In the genomic region with DNA sequence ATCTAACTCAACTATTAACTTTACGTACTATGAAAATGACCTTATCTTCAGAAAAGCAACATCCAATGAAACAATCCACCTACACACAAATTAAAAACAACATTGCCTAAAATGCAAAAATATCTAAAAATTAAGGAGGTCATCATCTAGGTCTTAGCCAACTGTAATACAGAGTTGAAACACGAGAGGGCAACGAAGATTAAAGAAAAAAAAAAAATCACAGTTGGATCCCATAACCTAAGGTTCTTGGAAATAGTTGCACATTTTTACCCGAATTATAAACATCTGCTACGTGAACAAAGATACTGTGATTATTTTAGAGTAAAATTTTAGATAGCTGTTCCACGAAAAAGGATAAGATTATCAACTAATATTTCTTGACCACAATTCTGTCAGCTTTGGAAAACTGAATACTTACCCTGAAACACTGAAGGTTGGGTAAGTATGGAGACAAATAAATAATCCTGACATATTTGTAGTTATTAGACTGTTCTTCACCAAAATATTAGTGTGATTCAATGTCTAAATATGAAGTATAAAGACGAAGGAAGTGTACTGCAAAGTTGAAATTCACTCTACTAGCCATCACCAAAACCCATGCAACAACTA, we compare ENCODE assay signal across 8 cellular contexts.
DNase-seq lines count a peak whose midpoint lies in the region; ATAC-seq, FAIRE-seq and TF ChIP-seq lines count a peak whose summit lies in the region.

No MANE protein-coding gene starts in this region.

- H3K27ac ChIP-seq in A549 (no peak overlapping the region), prostate gland (no peak overlapping the region)

- TF ChIP-seq CTCF in A549 (IDR thresholded peaks at IDR 0.05), result peak; percentile 49
- TF ChIP-seq CTCF in GM12875 (IDR thresholded peaks at IDR 0.05; ENCODE audit: borderline replicate concordance, insufficient read depth, low read depth, low read length), result peak; percentile 23; the same call in 1 of the 2 replicates
- peak; percentile 25 to 74 (median 52) for TF ChIP-seq CTCF in prostate gland (IDR thresholded peaks at IDR 0.05)
- no peak for TF ChIP-seq CTCF in mucosa of descending colon (IDR thresholded peaks at IDR 0.05)

- no peaks in the 10 kb centered on the region for H3K36me3 ChIP-seq in prostate gland
- no peaks in the 10 kb centered on the region for H3K36me3 ChIP-seq in mucosa of descending colon (ENCODE audit: low read depth)

- POLR2A ChIA-PET in A549 (lab: Yijun Ruan, JAX), result no interaction called here

- peak in 1 of 2 experiments; percentile 60; a peak in 3 of 6 replicates for ATAC-seq in A549
- no peak for ATAC-seq in HG03175 (IDR thresholded peaks at IDR 0.05; ENCODE audit: unreplicated experiment)
- no peak for ATAC-seq in mucosa of descending colon

- TF ChIP-seq RAD21 in A549 (conservative IDR thresholded peaks at IDR 0.05 in 1 of 2, IDR thresholded peaks at IDR 0.05 in 1 of 2), result peak; percentile 63 to 68

- TF ChIP-seq POLR2A in A549 (IDR thresholded peaks at IDR 0.05; ENCODE audit: low read length), result no peak
- no peak for TF ChIP-seq POLR2A in prostate gland (IDR thresholded peaks at IDR 0.05)

- 13% methylated on average over 7 of the region's 7 CpGs for WGBS in A549 (ENCODE audit: missing lambda C conversion rate)
- 22% methylated on average over 7 of the region's 7 CpGs for WGBS in prostate gland

- intact Hi-C loops in prostate gland (cut with DNase I) (loop anchor here (5.0 to 10.0 kb wide), 3 partner anchors 93 to 365 kb away; partner anchors contain the start of genes JAK1, LEPR, LEPROT and RAVER2), mucosa of descending colon (cut with DNase I, micrococcal nuclease) (no loop called here)

- H3K4me1 ChIP-seq in A549 (peaks cover 3% of the 10 kb centered on the region; the same call in 1 of the 3 replicates), prostate gland (replicated peaks) (peaks cover 6% of the 10 kb centered on the region), mucosa of descending colon (ENCODE audit: low read depth) (no peaks in the 10 kb centered on the region)

- no peaks in the 10 kb centered on the region for H3K27me3 ChIP-seq in prostate gland (replicated peaks; ENCODE audit: insufficient read depth)

- CTCF ChIA-PET in A549 (lab: Yijun Ruan, JAX), result interaction anchor here (0.6 to 1.0 kb wide), 10 partner anchors 15 to 795 kb away, joined by 3 to 5 read pairs (median 3); no protein-coding TSS in a partner anchor

- DNase-seq in A549 (ENCODE audit: low read depth in 1 of 2, low spot score in 1 of 2) (peak; percentile 15 to 21), RCC 7860 (ENCODE audit: low spot score) (peak; percentile 37), fibroblast of peridontal ligament (ENCODE audit: extremely low read depth) (peak; percentile 78), prostate gland (ENCODE audit: low spot score) (no peak), mucosa of descending colon (no peak)
- DNase-seq in activated CD4-positive, alpha-beta T cell treated with anti-CD3 and anti-CD28 coated beads, Interleukin-2, amount 50 U/mL, for 4 hours, result no peak

- FAIRE-seq in A549 (lab: Jason Lieb, UNC) (no peak), RCC 7860 (lab: Jason Lieb, UNC) (peak; percentile 89)

- H3K9me3 ChIP-seq in A549 (no peaks in the 10 kb centered on the region), prostate gland (no peaks in the 10 kb centered on the region), mucosa of descending colon (no peaks in the 10 kb centered on the region)

- no peak for TF ChIP-seq EP300 in A549 (IDR thresholded peaks at IDR 0.05)

- H3K4me3 ChIP-seq in A549 (no peak overlapping the region), GM12875 (ENCODE audit: low read depth, low read length) (no peak overlapping the region), prostate gland (no peak overlapping the region), mucosa of descending colon (no peak overlapping the region)

- peak overlapping the region; percentile 24; the same call in 1 of the 3 replicates for H3K4me2 ChIP-seq in A549

TF ChIP-seq in A549, 52 proteins besides CTCF, POLR2A, EP300 and RAD21:
- TF ChIP-seq RNF2 (IDR thresholded peaks at IDR 0.05; ENCODE audit: borderline replicate concordance, low read depth), result no peak
- TF ChIP-seq SMC3 (IDR thresholded peaks at IDR 0.05), result peak; percentile 50; the same call in 2 of the 3 replicates

Comparison
In these comparisons a context has a peak if more than half of its experiments do, and no peak if none do; other contexts are left out.
1. DNase-seq: peak in A549 (2 of 2), RCC 7860 (single experiment) and fibroblast of peridontal ligament (single experiment); none in prostate gland (single experiment), activated CD4-positive, alpha-beta T cell treated with anti-CD3 and anti-CD28 coated beads, Interleukin-2, amount 50 U/mL, for 4 hours (0 of 2) and mucosa of descending colon (0 of 3).